1 cellular context compared by ENCODE assay signal in the genomic region with DNA sequence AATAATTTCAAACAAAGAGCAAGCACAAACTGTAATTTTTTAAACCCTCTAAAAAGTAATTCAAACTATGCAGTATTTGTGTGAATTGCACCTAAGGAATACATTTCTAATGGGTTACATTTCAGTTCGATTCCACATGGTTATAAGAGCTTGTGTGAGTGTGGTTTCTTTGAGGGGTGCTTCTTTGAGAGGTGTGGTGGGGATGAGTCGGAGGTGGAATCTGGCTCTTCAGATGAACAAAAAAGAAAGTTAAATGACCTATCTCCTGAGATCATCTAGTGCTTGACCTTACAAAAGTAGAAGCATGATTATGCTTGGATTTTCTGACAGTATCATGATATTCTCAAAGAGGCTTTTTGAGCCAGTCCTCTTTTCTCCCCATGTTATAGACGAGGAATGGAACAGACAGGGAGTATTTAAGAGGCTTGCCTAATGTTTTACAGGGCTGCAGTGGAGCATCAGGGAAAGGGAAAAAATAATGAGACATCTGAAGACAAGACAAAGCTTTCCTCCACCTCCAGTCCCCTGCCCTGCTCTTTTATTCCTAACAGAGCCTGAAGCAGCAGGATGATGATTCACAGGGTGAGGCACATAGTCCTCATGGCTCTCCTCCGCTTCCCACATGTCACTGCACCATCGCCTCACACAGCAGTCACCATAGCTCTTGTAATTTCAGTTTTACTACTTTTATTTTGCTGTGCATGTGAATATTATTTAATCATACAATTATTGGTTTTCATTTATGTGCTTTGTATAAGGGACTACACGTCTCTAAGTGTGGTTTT.
TF ChIP-seq lines count a peak whose summit lies in the region.

No MANE protein-coding gene starts in this region.

TF ChIP-seq in A549, 52 proteins besides CTCF, POLR2A, EP300 and RAD21 (continued from another document):
- TF ChIP-seq, protein P1, sequence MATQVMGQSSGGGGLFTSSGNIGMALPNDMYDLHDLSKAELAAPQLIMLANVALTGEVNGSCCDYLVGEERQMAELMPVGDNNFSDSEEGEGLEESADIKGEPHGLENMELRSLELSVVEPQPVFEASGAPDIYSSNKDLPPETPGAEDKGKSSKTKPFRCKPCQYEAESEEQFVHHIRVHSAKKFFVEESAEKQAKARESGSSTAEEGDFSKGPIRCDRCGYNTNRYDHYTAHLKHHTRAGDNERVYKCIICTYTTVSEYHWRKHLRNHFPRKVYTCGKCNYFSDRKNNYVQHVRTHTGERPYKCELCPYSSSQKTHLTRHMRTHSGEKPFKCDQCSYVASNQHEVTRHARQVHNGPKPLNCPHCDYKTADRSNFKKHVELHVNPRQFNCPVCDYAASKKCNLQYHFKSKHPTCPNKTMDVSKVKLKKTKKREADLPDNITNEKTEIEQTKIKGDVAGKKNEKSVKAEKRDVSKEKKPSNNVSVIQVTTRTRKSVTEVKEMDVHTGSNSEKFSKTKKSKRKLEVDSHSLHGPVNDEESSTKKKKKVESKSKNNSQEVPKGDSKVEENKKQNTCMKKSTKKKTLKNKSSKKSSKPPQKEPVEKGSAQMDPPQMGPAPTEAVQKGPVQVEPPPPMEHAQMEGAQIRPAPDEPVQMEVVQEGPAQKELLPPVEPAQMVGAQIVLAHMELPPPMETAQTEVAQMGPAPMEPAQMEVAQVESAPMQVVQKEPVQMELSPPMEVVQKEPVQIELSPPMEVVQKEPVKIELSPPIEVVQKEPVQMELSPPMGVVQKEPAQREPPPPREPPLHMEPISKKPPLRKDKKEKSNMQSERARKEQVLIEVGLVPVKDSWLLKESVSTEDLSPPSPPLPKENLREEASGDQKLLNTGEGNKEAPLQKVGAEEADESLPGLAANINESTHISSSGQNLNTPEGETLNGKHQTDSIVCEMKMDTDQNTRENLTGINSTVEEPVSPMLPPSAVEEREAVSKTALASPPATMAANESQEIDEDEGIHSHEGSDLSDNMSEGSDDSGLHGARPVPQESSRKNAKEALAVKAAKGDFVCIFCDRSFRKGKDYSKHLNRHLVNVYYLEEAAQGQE (IDR thresholded peaks at IDR 0.05) = no peak
TF ChIP-seq in A549: peak in this region for 0.
